ENCODE assay signal across 10 cellular contexts in the genomic region with DNA sequence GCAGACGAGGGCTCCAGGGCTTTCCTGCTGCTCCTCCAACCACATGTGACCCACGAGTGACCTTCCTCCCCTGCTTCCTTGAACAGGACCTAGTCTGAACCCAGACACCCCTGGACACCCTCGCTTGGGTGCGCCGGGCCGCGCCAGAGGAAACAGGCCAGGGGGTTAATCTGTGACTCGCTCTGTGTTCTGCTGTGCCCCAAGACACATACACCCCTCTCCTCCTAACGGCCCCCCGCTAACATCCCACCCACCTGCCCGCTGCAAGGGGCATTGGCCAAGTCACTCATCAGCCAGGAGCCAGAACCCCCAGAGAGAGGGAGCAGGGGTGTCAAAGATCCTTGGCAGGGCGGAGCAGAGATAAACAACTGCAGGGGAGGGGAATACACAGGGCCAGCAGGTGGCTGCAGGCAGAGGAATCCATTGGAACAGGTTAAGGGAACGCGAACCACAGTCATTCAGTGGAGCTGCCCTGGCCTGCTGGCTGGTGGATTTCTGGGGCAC. TPM values are rescaled to one million over a fixed set of nuclear protein-coding genes. Genes with fewer than 3 reads are reported as not detected.
DNase-seq lines count a peak whose midpoint lies in the region; ATAC-seq and TF ChIP-seq lines count a peak whose summit lies in the region.
"Had no signal": no experiment of that assay in that cellular context is flagged by ENCODE, and none has a peak within 500 bp of the region (broad histone marks: within the 10 kb centered on the region; RNA-seq: fewer than 3 reads in every experiment).

No MANE protein-coding gene starts in this region.

- in situ Hi-C loops in transverse colon (cut with MboI; ENCODE audit: low pct_ligation_motif_present in 1 of 4, low pct_unique_long_range_greater_than_20kb in 1 of 4, low sequenced_read_pairs in 3 of 4): no loop called here

- no peaks in the 10 kb centered on the region for H3K4me1 Mint-ChIP-seq in immature natural killer cell

- DNase-seq in adipocyte (ENCODE audit: low read depth): no peak
- DNase-seq in cardiac septum (ENCODE audit: low spot score): peak; percentile 72
- peak; percentile 75 for DNase-seq in myocyte (ENCODE audit: low read depth)
- no peak for DNase-seq in transverse colon
- DNase-seq in effector memory CD4-positive, alpha-beta T cell: no peak
- no peak for DNase-seq in immature natural killer cell
- DNase-seq: activated CD4-positive, alpha-beta T cell treated with anti-CD3 and anti-CD28 coated beads for 4 hours; activated gamma-delta T cell; NCI-H446 treated with DMSO at 0.1 percent for 48 hours had no signal

- H3K27ac ChIP-seq in transverse colon: peak overlapping the region; percentile 76 to 95 (median 84)
- no peak overlapping the region for H3K27ac ChIP-seq in effector memory CD4-positive, alpha-beta T cell (ENCODE audit: insufficient read depth, low read length, poor library complexity, severe bottlenecking)

- H3K9ac ChIP-seq in adipocyte (ENCODE audit: low read length): peak overlapping the region; percentile 46

- peaks cover 25% of the 10 kb centered on the region for H3K36me3 ChIP-seq in adipocyte (ENCODE audit: control insufficient read depth, insufficient read depth, low read length, severe bottlenecking)
- no peaks in the 10 kb centered on the region for H3K36me3 ChIP-seq in transverse colon
- H3K36me3 ChIP-seq in effector memory CD4-positive, alpha-beta T cell (ENCODE audit: control insufficient read depth, insufficient read depth, low read length): no peaks in the 10 kb centered on the region

- intact Hi-C loops in cardiac septum (cut with DNase I) (no loop called here), transverse colon (cut with DNase I; ENCODE audit: low total_unique reads) (no loop called here)

- H3K4me3 Mint-ChIP-seq in immature natural killer cell: no peak overlapping the region

- H3K36me3 Mint-ChIP-seq in immature natural killer cell: no peaks in the 10 kb centered on the region

- H3K4me3 ChIP-seq in adipocyte (ENCODE audit: low read length) (peak overlapping the region; percentile 18), transverse colon (no peak overlapping the region)
- H3K4me3 ChIP-seq in effector memory CD4-positive, alpha-beta T cell (ENCODE audit: insufficient read depth, low read depth, low read length, poor library complexity, severe bottlenecking): no peak overlapping the region

- H3K4me1 ChIP-seq in adipocyte (ENCODE audit: control insufficient read depth, insufficient read depth, low read length): peaks cover 64% of the 10 kb centered on the region
- peaks cover 7 to 37% (median 24%) of the 10 kb centered on the region in 4 donors for H3K4me1 ChIP-seq in transverse colon
- H3K4me1 ChIP-seq in effector memory CD4-positive, alpha-beta T cell (ENCODE audit: control insufficient read depth, insufficient read depth, low read length, poor library complexity, severe bottlenecking): no peaks in the 10 kb centered on the region

- TF ChIP-seq EP300 in transverse colon (IDR thresholded peaks at IDR 0.05; ENCODE audit: low read depth): no peak

- 57 to 82% methylated on average over 3 to 14 of the region's 14 CpGs for WGBS in transverse colon (ENCODE audit: low coverage in 1 of 2), 2 donors

- ATAC-seq in GM18868 (IDR thresholded peaks at IDR 0.05; ENCODE audit: unreplicated experiment): no peak

- no peak for TF ChIP-seq POLR2A in transverse colon (IDR thresholded peaks at IDR 0.05)

- H3K27me3 ChIP-seq in adipocyte (replicated peaks; ENCODE audit: control insufficient read depth, insufficient read depth, low read length) (no peaks in the 10 kb centered on the region), transverse colon (no peaks in the 10 kb centered on the region)
- no peaks in the 10 kb centered on the region for H3K27me3 ChIP-seq in effector memory CD4-positive, alpha-beta T cell (replicated peaks; ENCODE audit: control insufficient read depth, insufficient read depth, low read length, poor library complexity, severe bottlenecking)

- H3K27me3 Mint-ChIP-seq in immature natural killer cell (ENCODE audit: low read depth in 3 of 3): peaks cover 0 to 3% (median 0%) of the 10 kb centered on the region in 3 donors

- no peak for TF ChIP-seq CTCF in transverse colon (IDR thresholded peaks at IDR 0.05)

- no peaks in the 10 kb centered on the region for H3K9me3 Mint-ChIP-seq in immature natural killer cell

- no peaks in the 10 kb centered on the region for H3K9me3 ChIP-seq in adipocyte (ENCODE audit: control insufficient read depth, low read length)
- no peaks in the 10 kb centered on the region for H3K9me3 ChIP-seq in transverse colon
- no peaks in the 10 kb centered on the region for H3K9me3 ChIP-seq in effector memory CD4-positive, alpha-beta T cell (ENCODE audit: control insufficient read depth, low read length)

- H3K27ac Mint-ChIP-seq in immature natural killer cell: no peak overlapping the region

RNA-seq across cellular contexts. Expression of a gene that starts 38.1 kb away (rescaled TPM):
- 870 TPM for total RNA-seq in cardiac septum
- total RNA-seq in myocyte: 106 TPM in 2 replicates
- polyA plus RNA-seq in myocyte (2012): 198 TPM
- total RNA-seq in transverse colon: 100 to 1,000 TPM; 101 to 487 (median 231) TPM
- under 1 TPM in 1 of 3 donors, not detected in 2; 0.40 TPM for polyA plus RNA-seq in immature natural killer cell

Comparison
In these comparisons a context has a peak if more than half of its experiments do, and no peak if none do; other contexts are left out.
1. DNase-seq: peak in cardiac septum (single experiment) and myocyte (single experiment); none in adipocyte (single experiment), transverse colon (single experiment), effector memory CD4-positive, alpha-beta T cell (0 of 3) and immature natural killer cell (0 of 3).